In the genomic region with DNA sequence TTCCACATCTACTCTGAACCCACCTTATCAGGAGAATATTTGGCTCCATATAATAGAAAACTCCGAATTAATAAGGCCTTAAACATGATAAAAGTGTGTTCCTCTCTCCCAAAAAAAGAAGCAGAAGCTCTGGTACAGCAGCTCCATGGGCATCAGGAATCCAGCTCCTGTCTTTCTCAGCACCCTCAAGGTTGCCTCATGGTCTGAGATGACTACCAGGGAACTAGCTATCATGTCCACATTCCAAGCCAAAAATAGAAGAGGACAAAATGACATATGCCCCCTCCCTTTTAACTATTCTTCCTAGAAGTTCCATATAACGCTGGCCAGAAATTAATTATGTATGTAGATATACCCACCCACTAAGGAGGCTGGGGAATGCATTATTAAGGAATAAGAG, we compare ENCODE assay signal across 20 cellular contexts. TPM values are rescaled to one million over a fixed set of nuclear protein-coding genes. Genes with fewer than 3 reads are reported as not detected.
DNase-seq lines count a peak whose midpoint lies in the region; ATAC-seq and TF ChIP-seq lines count a peak whose summit lies in the region.
"Had no signal": no experiment of that assay in that cellular context is flagged by ENCODE, and none has a peak within 500 bp of the region (broad histone marks: within the 10 kb centered on the region; RNA-seq: fewer than 3 reads in every experiment).

No MANE protein-coding gene starts in this region.

- H3K36me3 Mint-ChIP-seq in HFFc6 (ENCODE audit: low read depth), result peaks cover 9% of the 10 kb centered on the region

- ATAC-seq in esophagus mucosa, result peak; percentile 43
- ATAC-seq: HepG2, Panc1 had no signal

- H3K27me3 Mint-ChIP-seq in HFFc6 (ENCODE audit: insufficient read depth), result no peaks in the 10 kb centered on the region
- H3K27me3 Mint-ChIP-seq: CD4-positive, alpha-beta T cell had no signal

- H3K4me1 Mint-ChIP-seq in HFFc6 (ENCODE audit: low read depth), result peaks cover 7% of the 10 kb centered on the region

- no peak overlapping the region for H3K4me3 Mint-ChIP-seq in HFFc6
- H3K4me3 Mint-ChIP-seq: CD4-positive, alpha-beta T cell; H9 had no signal

- no peaks in the 10 kb centered on the region for H3K9me3 Mint-ChIP-seq in HFFc6
- H3K9me3 Mint-ChIP-seq: CD4-positive, alpha-beta T cell had no signal

- H3K4me3 ChIP-seq in OCI-LY7 (ENCODE audit: low read depth, low read length, poor library complexity, severe bottlenecking), result no peak overlapping the region
- H3K4me3 ChIP-seq: A549; BLaER1 treated with 17β-estradiol and CSF1 and Interleukin-3, amounts not matched to agents 10 nM and 100 nM had no signal

- intact Hi-C loops in OCI-LY7 (cut with micrococcal nuclease; ENCODE audit: unreplicated experiment), result loop anchor here (10.0 kb wide), 1 partner anchor 769 kb away; no protein-coding TSS in a partner anchor

- POLR2A ChIA-PET in OCI-LY7 (lab: Charles Lee), result no interaction called here

- no peaks in the 10 kb centered on the region for H3K9me3 ChIP-seq in OCI-LY7 (ENCODE audit: low read length)
- H3K9me3 ChIP-seq: A549; BLaER1 treated with 17β-estradiol and CSF1 and Interleukin-3, amounts not matched to agents 10 nM and 100 nM; SK-N-SH had no signal

- no peaks in the 10 kb centered on the region for H3K4me1 ChIP-seq in OCI-LY7 (ENCODE audit: insufficient read depth, low read length, poor library complexity, severe bottlenecking)
- H3K4me1 ChIP-seq: A549; BLaER1 treated with 17β-estradiol and CSF1 and Interleukin-3, amounts not matched to agents 10 nM and 100 nM had no signal

- no peak for TF ChIP-seq CTCF in HFFc6 (IDR thresholded peaks at IDR 0.05)
- TF ChIP-seq CTCF in OCI-LY7 (conservative IDR thresholded peaks at IDR 0.05; ENCODE audit: low read length), result no peak

- H3K27ac Mint-ChIP-seq in HFFc6, result no peak overlapping the region
- H3K27ac Mint-ChIP-seq: CD4-positive, alpha-beta T cell; H9 had no signal

- H3K9me2 ChIP-seq in OCI-LY7 (ENCODE audit: insufficient read depth, low read length), result no peaks in the 10 kb centered on the region
- H3K9me2 ChIP-seq: SK-N-SH had no signal

- DNase-seq in EH (ENCODE audit: low read depth), result peak; percentile 32
- peak; percentile 7 for DNase-seq in HFFc6
- DNase-seq in islet precursor cell, result peak; percentile 34
- DNase-seq in activated CD4-positive, CD25-positive, alpha-beta regulatory T cell (lab: John Stamatoyannopoulos, UW), result no peak
- no peak for DNase-seq in OCI-LY7 (ENCODE audit: low spot score)
- DNase-seq in NCI-H2029 (lab: John Stamatoyannopoulos, UW), result no peak
- DNase-seq: AML-193; CD4-positive, alpha-beta T cell; H9; Karpas-422; NCI-H1436 treated with DMSO at 0.1 percent for 48 hours; NCI-H187 treated with DMSO at 0.1 percent for 48 hours; NCI-H2107; NCI-H446 treated with DMSO at 0.1 percent for 48 hours; SK-N-SH had no signal

- H4K20me1 ChIP-seq in OCI-LY7 (ENCODE audit: insufficient read depth, low read length), result no peaks in the 10 kb centered on the region

- H3K4me2 ChIP-seq in OCI-LY7 (ENCODE audit: low read length), result no peak overlapping the region
- H3K4me2 ChIP-seq: A549; BLaER1 treated with 17β-estradiol and CSF1 and Interleukin-3, amounts not matched to agents 10 nM and 100 nM; SK-N-SH had no signal

- no peak overlapping the region for H2AFZ ChIP-seq in OCI-LY7 (ENCODE audit: low read length)

- H3K27ac ChIP-seq in OCI-LY7 (ENCODE audit: low read depth, low read length, poor library complexity, severe bottlenecking), result no peak overlapping the region
- H3K27ac ChIP-seq: A549; BLaER1 treated with 17β-estradiol and CSF1 and Interleukin-3, amounts not matched to agents 10 nM and 100 nM had no signal

- CTCF ChIA-PET in OCI-LY7 (lab: Charles Lee; ENCODE audit: unreplicated experiment), result no interaction called here

- no peaks in the 10 kb centered on the region for H3K79me2 ChIP-seq in OCI-LY7 (ENCODE audit: insufficient read depth, low read depth, low read length)

- no peaks in the 10 kb centered on the region for H3K36me3 ChIP-seq in OCI-LY7 (ENCODE audit: insufficient read depth, low read length)

- BruUV-seq in OCI-LY7 (replicated peaks; lab: Mats Ljungman, UMichigan), result no TSS peak

RNA-seq across cellular contexts. Expression of gene CTDSPL, which starts 35.9 kb away (rescaled TPM):
- total RNA-seq in HFFc6 (2021; fragmentation: NEBNext Ultra II Directional; extraction: Animal tissue kit (Norgen Biotek cat#: 25700)), result 10 to 100 TPM; 30.3 to 38.8 (median 36.2) TPM
- total RNA-seq in esophagus mucosa (27.2 TPM), OCI-LY7 (2022) (not detected in 2 replicates)
- total RNA-seq in OCI-LY7 (2014; rRNA removed; shearing (Covaris generic)), result 0.28 and 0.38 TPM in 2 replicates

Comparison
In these comparisons a context has a peak if more than half of its experiments do, and no peak if none do; other contexts are left out.
1. DNase-seq: peak in EH (single experiment), HFFc6 (single experiment) and islet precursor cell (single experiment); none in activated CD4-positive, CD25-positive, alpha-beta regulatory T cell (0 of 4), OCI-LY7 (single experiment) and NCI-H2029 (single experiment).
2. RNA of gene CTDSPL, which starts 35.9 kb away (total RNA-seq): 30.3 to 38.8 TPM in HFFc6 and 27.2 TPM in esophagus mucosa (single experiment); 0.28 to 0.38 TPM in OCI-LY7; every median in the first group is over 10 times any median in the second.